10 cellular contexts compared by ENCODE assay signal in the genomic region with DNA sequence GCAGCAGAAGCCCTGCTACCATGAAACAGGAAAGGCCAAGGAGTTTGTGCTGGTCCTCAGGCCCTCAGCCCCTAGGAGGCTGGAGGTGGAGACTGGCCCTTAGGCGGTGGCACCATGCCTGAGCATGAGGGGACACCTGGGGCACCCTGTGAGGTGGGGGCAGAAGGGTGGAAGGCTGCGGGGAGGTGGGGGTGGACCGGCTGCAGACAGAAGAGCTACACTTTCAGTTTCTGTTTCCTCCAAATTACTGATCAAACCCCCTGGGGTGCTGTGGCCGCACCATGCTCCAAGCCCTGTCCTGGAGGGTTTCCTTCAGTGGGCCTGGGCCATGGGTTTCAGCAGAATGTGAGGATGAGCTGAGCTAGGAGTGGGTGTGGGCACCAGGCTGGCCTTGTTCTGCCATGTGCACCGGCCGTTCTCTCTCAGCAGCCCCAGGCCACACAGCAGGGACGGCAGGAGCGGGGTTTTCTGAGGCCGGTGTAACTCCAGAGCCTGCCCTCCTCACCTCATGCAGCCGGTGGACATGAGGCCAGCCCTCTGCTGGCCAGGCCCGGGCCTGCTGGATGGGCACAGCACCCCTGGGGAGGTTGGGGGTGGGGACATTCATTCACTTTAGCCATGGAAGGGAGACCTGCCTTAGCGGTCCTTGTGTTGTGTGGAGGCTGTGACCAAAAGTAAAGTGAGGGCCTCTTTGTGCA. TPM values are rescaled to one million over a fixed set of nuclear protein-coding genes. Genes with fewer than 3 reads are reported as not detected.
DNase-seq lines count a peak whose midpoint lies in the region; ATAC-seq and TF ChIP-seq lines count a peak whose summit lies in the region.
"Had no signal": no experiment of that assay in that cellular context is flagged by ENCODE, and none has a peak within 500 bp of the region (broad histone marks: within the 10 kb centered on the region; RNA-seq: fewer than 3 reads in every experiment).

No MANE protein-coding gene starts in this region.

- no peaks in the 10 kb centered on the region for H3K36me3 Mint-ChIP-seq in activated CD8-positive, alpha-beta T cell treated with anti-CD3 and anti-CD28 coated beads for 36 hours (ENCODE audit: low read depth)
- no peaks in the 10 kb centered on the region for H3K36me3 Mint-ChIP-seq in progenitor cell of endocrine pancreas (ENCODE audit: insufficient read depth)

- no peak overlapping the region for H3K4me3 ChIP-seq in Peyer's patch
- H3K4me3 ChIP-seq: psoas muscle had no signal

- H3K4me3 Mint-ChIP-seq in activated CD8-positive, alpha-beta T cell treated with anti-CD3 and anti-CD28 coated beads for 36 hours = no peak overlapping the region
- no peak overlapping the region for H3K4me3 Mint-ChIP-seq in progenitor cell of endocrine pancreas (ENCODE audit: low read depth)

- DNase-seq in activated CD8-positive, alpha-beta memory T cell treated with anti-CD3 and anti-CD28 coated beads for 24 hours = peak; percentile 63
- DNase-seq in activated CD8-positive, alpha-beta memory T cell treated with anti-CD3 and anti-CD28 coated beads, Interleukin-2, amount 50 U/mL, for 48 hours = no peak
- DNase-seq in activated CD8-positive, alpha-beta T cell treated with anti-CD3 and anti-CD28 coated beads for 36 hours = peak; percentile 47
- DNase-seq in progenitor cell of endocrine pancreas (ENCODE audit: low spot score, unreplicated experiment) = no peak
- no peak for DNase-seq in Peyer's patch
- DNase-seq in glomerular visceral epithelial cell (ENCODE audit: extremely low spot score) = no peak
- DNase-seq: BE2C, psoas muscle had no signal

- H3K9me3 Mint-ChIP-seq in activated CD8-positive, alpha-beta T cell treated with anti-CD3 and anti-CD28 coated beads for 36 hours = no peaks in the 10 kb centered on the region
- H3K9me3 Mint-ChIP-seq in progenitor cell of endocrine pancreas (ENCODE audit: low read depth) = no peaks in the 10 kb centered on the region

- no peak for TF ChIP-seq CTCF in activated CD8-positive, alpha-beta T cell treated with anti-CD3 and anti-CD28 coated beads for 36 hours (IDR thresholded peaks at IDR 0.05)
- TF ChIP-seq CTCF in progenitor cell of endocrine pancreas (IDR thresholded peaks at IDR 0.05; ENCODE audit: unreplicated experiment) = peak; percentile 27
- no peak for TF ChIP-seq CTCF in Peyer's patch (IDR thresholded peaks at IDR 0.05)

- H3K4me1 ChIP-seq in Peyer's patch = peaks cover 0 to 4% (median 0%) of the 10 kb centered on the region in 4 donors
- H3K4me1 ChIP-seq: BE2C, psoas muscle had no signal

- no peaks in the 10 kb centered on the region for H3K36me3 ChIP-seq in Peyer's patch
- H3K36me3 ChIP-seq: BE2C had no signal

- ATAC-seq in HG02678 (IDR thresholded peaks at IDR 0.05; ENCODE audit: unreplicated experiment) = peak; percentile 39
- no peak for ATAC-seq in activated CD8-positive, alpha-beta T cell treated with anti-CD3 and anti-CD28 coated beads for 36 hours
- no peak for ATAC-seq in HG03280 (IDR thresholded peaks at IDR 0.05; ENCODE audit: unreplicated experiment)
- ATAC-seq: psoas muscle had no signal

- CTCF ChIA-PET in activated CD8-positive, alpha-beta T cell treated with anti-CD3 and anti-CD28 coated beads for 36 hours (lab: Charles Lee) = interaction anchor here (0.7 kb wide), 1 partner anchor 257 kb away, joined by 3 read pairs; no protein-coding TSS in a partner anchor

- H3K27ac ChIP-seq in Peyer's patch = no peak overlapping the region
- H3K27ac ChIP-seq: psoas muscle had no signal

- H3K27ac Mint-ChIP-seq in activated CD8-positive, alpha-beta T cell treated with anti-CD3 and anti-CD28 coated beads for 36 hours = peak overlapping the region; percentile 20
- no peak overlapping the region for H3K27ac Mint-ChIP-seq in progenitor cell of endocrine pancreas

- H3K9me3 ChIP-seq in Peyer's patch = no peaks in the 10 kb centered on the region
- H3K9me3 ChIP-seq: BE2C, psoas muscle had no signal

- no peaks in the 10 kb centered on the region for H3K27me3 ChIP-seq in Peyer's patch
- H3K27me3 ChIP-seq: BE2C had no signal

- POLR2A ChIA-PET in activated CD8-positive, alpha-beta T cell treated with anti-CD3 and anti-CD28 coated beads for 36 hours (lab: Charles Lee) = interaction anchor here (0.6 kb wide), 1 partner anchor 1629 kb away, joined by 3 read pairs; no protein-coding TSS in a partner anchor

- intact Hi-C loops in activated CD8-positive, alpha-beta T cell treated with anti-CD3 and anti-CD28 coated beads for 36 hours (cut with micrococcal nuclease) = no loop called here

- no peaks in the 10 kb centered on the region for H3K27me3 Mint-ChIP-seq in activated CD8-positive, alpha-beta T cell treated with anti-CD3 and anti-CD28 coated beads for 36 hours
- H3K27me3 Mint-ChIP-seq in progenitor cell of endocrine pancreas = peaks cover 12% of the 10 kb centered on the region

- peaks cover 32% of the 10 kb centered on the region for H3K4me1 Mint-ChIP-seq in activated CD8-positive, alpha-beta T cell treated with anti-CD3 and anti-CD28 coated beads for 36 hours (ENCODE audit: low read depth)
- no peaks in the 10 kb centered on the region for H3K4me1 Mint-ChIP-seq in progenitor cell of endocrine pancreas (ENCODE audit: low read depth)

- no peak for TF ChIP-seq POLR2A in Peyer's patch (IDR thresholded peaks at IDR 0.05)

RNA-seq across cellular contexts. Expression of a gene that starts 51.5 kb away (rescaled TPM):
- total RNA-seq in activated CD8-positive, alpha-beta T cell treated with anti-CD3 and anti-CD28 coated beads for 36 hours = 10 to 100 TPM; 47.3 to 49.4 TPM
- 38.8 and 40.9 TPM in 2 replicates for total RNA-seq in progenitor cell of endocrine pancreas
- 100 to 1,000 TPM in 3 of 4 donors, 10 to 100 TPM in 1; 35.5 to 150 (median 120) TPM for total RNA-seq in Peyer's patch

RNA-seq across cellular contexts. Expression of a gene that starts 52.7 kb away (rescaled TPM):
- total RNA-seq in activated CD8-positive, alpha-beta T cell treated with anti-CD3 and anti-CD28 coated beads for 36 hours = under 1 TPM; 0.43 to 0.61 TPM
- total RNA-seq in progenitor cell of endocrine pancreas (3.3 and 4.7 TPM in 2 replicates), Peyer's patch (not detected)
- total RNA-seq: psoas muscle had no signal

Comparison
In these comparisons a context has a peak if more than half of its experiments do, and no peak if none do; other contexts are left out.
1. DNase-seq: peak in activated CD8-positive, alpha-beta memory T cell treated with anti-CD3 and anti-CD28 coated beads for 24 hours (single experiment) and activated CD8-positive, alpha-beta T cell treated with anti-CD3 and anti-CD28 coated beads for 36 hours (single experiment); none in activated CD8-positive, alpha-beta memory T cell treated with anti-CD3 and anti-CD28 coated beads, Interleukin-2, amount 50 U/mL, for 48 hours (single experiment), progenitor cell of endocrine pancreas (single experiment), Peyer's patch (0 of 3) and glomerular visceral epithelial cell (single experiment).